ENCODE assay signal across 1 cellular context in genomic region chr17:41738077-41738800, GRCh38.
A peak's percentile ranks its signal among the peaks of the same experiment; 100 is the strongest.
TF ChIP-seq lines count a peak whose summit lies in the region.

No MANE protein-coding gene starts in this region.

TF ChIP-seq in K562, 482 proteins besides CTCF, POLR2A, EP300 and RAD21 (continued from another document and continues in another):
- no peak for TF ChIP-seq CHD7 (IDR thresholded peaks at IDR 0.05; ENCODE audit: low read depth, low read length)
- no peak for TF ChIP-seq NEUROD1 (IDR thresholded peaks at IDR 0.05; ENCODE audit: borderline replicate concordance, low read depth, low read length, partially characterized antibody)
- TF ChIP-seq FOXP1 (CRISPR knock-in tag; IDR thresholded peaks at IDR 0.05), result no peak
- TF ChIP-seq MAFF (IDR thresholded peaks at IDR 0.05; ENCODE audit: low read length), result no peak
- TF ChIP-seq SIN3A (IDR thresholded peaks at IDR 0.05; ENCODE audit: borderline replicate concordance in 2 of 2, control insufficient read depth in 1 of 2, low read depth in 2 of 2, low read length in 2 of 2), result no peak
- TF ChIP-seq ZNF561 (CRISPR knock-in tag; conservative IDR thresholded peaks at IDR 0.05), result no peak
- TF ChIP-seq MEF2D (tag; conservative IDR thresholded peaks at IDR 0.05; ENCODE audit: low read depth), result peak; percentile 66
- TF ChIP-seq RFX1 (IDR thresholded peaks at IDR 0.05), result no peak
- no peak for TF ChIP-seq POU5F1 (IDR thresholded peaks at IDR 0.05; ENCODE audit: borderline replicate concordance, low read depth, low read length, partially characterized antibody)
- no peak for TF ChIP-seq TAL1 (IDR thresholded peaks at IDR 0.05)
- no peak for TF ChIP-seq LARP7 (IDR thresholded peaks at IDR 0.05)
- TF ChIP-seq REST (CRISPR knock-in tag; IDR thresholded peaks at IDR 0.05; ENCODE audit: low read depth), result 0 out of 2 replicates have a peak, but pooled peaks have one; percentile 39
- TF ChIP-seq POLR2G (IDR thresholded peaks at IDR 0.05; ENCODE audit: low read depth, low read length), result no peak
- no peak for TF ChIP-seq SRSF7 (optimal IDR thresholded peaks at IDR 0.05; ENCODE audit: low read depth, low read length)
- peak; percentile 82 for TF ChIP-seq TEAD2 (tag; IDR thresholded peaks at IDR 0.05)
- no peak for TF ChIP-seq ZNF165 (CRISPR knock-in tag; IDR thresholded peaks at IDR 0.05; ENCODE audit: borderline replicate concordance)
- TF ChIP-seq ETV6 (IDR thresholded peaks at IDR 0.05; ENCODE audit: borderline replicate concordance in 1 of 2, low read depth in 2 of 2, low read length in 1 of 2), result no peak
- no peak for TF ChIP-seq ETV6 (CRISPR knock-in tag; IDR thresholded peaks at IDR 0.05; ENCODE audit: borderline replicate concordance)
- peak; percentile 80; the same call in 1 of the 2 replicates for TF ChIP-seq KLF1 (tag; IDR thresholded peaks at IDR 0.05)
- peak; percentile 78 for TF ChIP-seq ZNF197 (CRISPR knock-in tag; IDR thresholded peaks at IDR 0.05; ENCODE audit: low read depth)
- no peak for TF ChIP-seq E2F4 (CRISPR knock-in tag; IDR thresholded peaks at IDR 0.05; ENCODE audit: low read depth)
- TF ChIP-seq NR0B1 (IDR thresholded peaks at IDR 0.05; ENCODE audit: partially characterized antibody), result no peak
- peak; percentile 75; the same call in 1 of the 2 replicates for TF ChIP-seq ZNF41 (CRISPR knock-in tag; conservative IDR thresholded peaks at IDR 0.05)
- TF ChIP-seq JUND (IDR thresholded peaks at IDR 0.05; ENCODE audit: borderline replicate concordance, low read depth, low read length), result peak; percentile 43; the same call in 1 of the 2 replicates
- TF ChIP-seq JUND (tag; IDR thresholded peaks at IDR 0.05; ENCODE audit: borderline replicate concordance, low read depth, low read length), result peak; percentile 72; the same call in 1 of the 3 replicates
- TF ChIP-seq GATAD2A (IDR thresholded peaks at IDR 0.05), result no peak
- no peak for TF ChIP-seq THAP7 (CRISPR knock-in tag; IDR thresholded peaks at IDR 0.05)
- no peak for TF ChIP-seq HSF4 (CRISPR knock-in tag; IDR thresholded peaks at IDR 0.05; ENCODE audit: borderline replicate concordance)
- no peak for TF ChIP-seq ZNF778 (CRISPR knock-in tag; IDR thresholded peaks at IDR 0.05)
- TF ChIP-seq SRF (CRISPR knock-in tag; IDR thresholded peaks at IDR 0.05), result no peak
- TF ChIP-seq SAP30 (IDR thresholded peaks at IDR 0.05; ENCODE audit: borderline replicate concordance, insufficient read depth, low read depth, low read length, poor library complexity, severe bottlenecking), result no peak
- no peak for TF ChIP-seq ZNF518B (CRISPR knock-in tag; IDR thresholded peaks at IDR 0.05)
- no peak for TF ChIP-seq GTF2F1 (IDR thresholded peaks at IDR 0.05; ENCODE audit: low read depth, low read length)
- TF ChIP-seq CBFA2T3 (IDR thresholded peaks at IDR 0.05), result no peak
- TF ChIP-seq PHB2 (IDR thresholded peaks at IDR 0.05; ENCODE audit: low read depth), result no peak
- 0 out of 2 replicates have a peak, but pooled peaks have one; percentile 58 for TF ChIP-seq HIVEP1 (CRISPR knock-in tag; IDR thresholded peaks at IDR 0.05)
- 0 out of 2 replicates have a peak, but pooled peaks have one; percentile 79 for TF ChIP-seq ZNF76 (CRISPR knock-in tag; IDR thresholded peaks at IDR 0.05; ENCODE audit: borderline replicate concordance)
- TF ChIP-seq ZNF699 (CRISPR knock-in tag; IDR thresholded peaks at IDR 0.05; ENCODE audit: insufficient replicate concordance), result no peak
- no peak for TF ChIP-seq HEY1 (CRISPR knock-in tag; IDR thresholded peaks at IDR 0.05; ENCODE audit: borderline replicate concordance)
- no peak for TF ChIP-seq LEF1 (IDR thresholded peaks at IDR 0.05)
- no peak for TF ChIP-seq SMAD2 (IDR thresholded peaks at IDR 0.05; ENCODE audit: low read depth, low read length)
- TF ChIP-seq POLR2AphosphoS2 (IDR thresholded peaks at IDR 0.05; ENCODE audit: low read length), result no peak
- no peak for TF ChIP-seq RBM14 (IDR thresholded peaks at IDR 0.05; ENCODE audit: borderline replicate concordance, insufficient read depth, low read depth, low read length)
